1 cellular context compared by ENCODE assay signal in the genomic region with DNA sequence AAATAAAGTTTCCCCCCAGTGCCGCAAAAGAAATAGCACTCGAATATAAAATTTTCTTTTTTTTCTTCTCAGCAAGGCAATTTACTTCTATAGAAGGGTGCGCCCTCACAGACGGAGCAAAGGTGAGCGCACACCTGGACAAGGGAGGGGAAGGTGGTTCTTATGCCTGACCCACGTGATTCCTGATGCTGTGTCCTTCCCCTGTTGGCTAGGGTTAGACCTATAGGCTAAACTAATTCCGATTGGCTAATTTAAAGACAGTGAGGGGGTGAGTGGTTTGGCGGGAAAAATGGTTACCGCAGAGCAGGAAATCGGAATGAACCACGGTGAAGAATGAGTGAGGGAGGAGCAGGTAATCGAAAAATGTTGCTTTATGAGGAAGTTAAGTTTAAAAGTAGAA.
TF ChIP-seq lines count a peak whose summit lies in the region.

No MANE protein-coding gene starts in this region.

TF ChIP-seq in GM23338, 12 proteins besides CTCF, POLR2A, EP300 and RAD21 (continued from another document):
- TF ChIP-seq, protein P1, sequence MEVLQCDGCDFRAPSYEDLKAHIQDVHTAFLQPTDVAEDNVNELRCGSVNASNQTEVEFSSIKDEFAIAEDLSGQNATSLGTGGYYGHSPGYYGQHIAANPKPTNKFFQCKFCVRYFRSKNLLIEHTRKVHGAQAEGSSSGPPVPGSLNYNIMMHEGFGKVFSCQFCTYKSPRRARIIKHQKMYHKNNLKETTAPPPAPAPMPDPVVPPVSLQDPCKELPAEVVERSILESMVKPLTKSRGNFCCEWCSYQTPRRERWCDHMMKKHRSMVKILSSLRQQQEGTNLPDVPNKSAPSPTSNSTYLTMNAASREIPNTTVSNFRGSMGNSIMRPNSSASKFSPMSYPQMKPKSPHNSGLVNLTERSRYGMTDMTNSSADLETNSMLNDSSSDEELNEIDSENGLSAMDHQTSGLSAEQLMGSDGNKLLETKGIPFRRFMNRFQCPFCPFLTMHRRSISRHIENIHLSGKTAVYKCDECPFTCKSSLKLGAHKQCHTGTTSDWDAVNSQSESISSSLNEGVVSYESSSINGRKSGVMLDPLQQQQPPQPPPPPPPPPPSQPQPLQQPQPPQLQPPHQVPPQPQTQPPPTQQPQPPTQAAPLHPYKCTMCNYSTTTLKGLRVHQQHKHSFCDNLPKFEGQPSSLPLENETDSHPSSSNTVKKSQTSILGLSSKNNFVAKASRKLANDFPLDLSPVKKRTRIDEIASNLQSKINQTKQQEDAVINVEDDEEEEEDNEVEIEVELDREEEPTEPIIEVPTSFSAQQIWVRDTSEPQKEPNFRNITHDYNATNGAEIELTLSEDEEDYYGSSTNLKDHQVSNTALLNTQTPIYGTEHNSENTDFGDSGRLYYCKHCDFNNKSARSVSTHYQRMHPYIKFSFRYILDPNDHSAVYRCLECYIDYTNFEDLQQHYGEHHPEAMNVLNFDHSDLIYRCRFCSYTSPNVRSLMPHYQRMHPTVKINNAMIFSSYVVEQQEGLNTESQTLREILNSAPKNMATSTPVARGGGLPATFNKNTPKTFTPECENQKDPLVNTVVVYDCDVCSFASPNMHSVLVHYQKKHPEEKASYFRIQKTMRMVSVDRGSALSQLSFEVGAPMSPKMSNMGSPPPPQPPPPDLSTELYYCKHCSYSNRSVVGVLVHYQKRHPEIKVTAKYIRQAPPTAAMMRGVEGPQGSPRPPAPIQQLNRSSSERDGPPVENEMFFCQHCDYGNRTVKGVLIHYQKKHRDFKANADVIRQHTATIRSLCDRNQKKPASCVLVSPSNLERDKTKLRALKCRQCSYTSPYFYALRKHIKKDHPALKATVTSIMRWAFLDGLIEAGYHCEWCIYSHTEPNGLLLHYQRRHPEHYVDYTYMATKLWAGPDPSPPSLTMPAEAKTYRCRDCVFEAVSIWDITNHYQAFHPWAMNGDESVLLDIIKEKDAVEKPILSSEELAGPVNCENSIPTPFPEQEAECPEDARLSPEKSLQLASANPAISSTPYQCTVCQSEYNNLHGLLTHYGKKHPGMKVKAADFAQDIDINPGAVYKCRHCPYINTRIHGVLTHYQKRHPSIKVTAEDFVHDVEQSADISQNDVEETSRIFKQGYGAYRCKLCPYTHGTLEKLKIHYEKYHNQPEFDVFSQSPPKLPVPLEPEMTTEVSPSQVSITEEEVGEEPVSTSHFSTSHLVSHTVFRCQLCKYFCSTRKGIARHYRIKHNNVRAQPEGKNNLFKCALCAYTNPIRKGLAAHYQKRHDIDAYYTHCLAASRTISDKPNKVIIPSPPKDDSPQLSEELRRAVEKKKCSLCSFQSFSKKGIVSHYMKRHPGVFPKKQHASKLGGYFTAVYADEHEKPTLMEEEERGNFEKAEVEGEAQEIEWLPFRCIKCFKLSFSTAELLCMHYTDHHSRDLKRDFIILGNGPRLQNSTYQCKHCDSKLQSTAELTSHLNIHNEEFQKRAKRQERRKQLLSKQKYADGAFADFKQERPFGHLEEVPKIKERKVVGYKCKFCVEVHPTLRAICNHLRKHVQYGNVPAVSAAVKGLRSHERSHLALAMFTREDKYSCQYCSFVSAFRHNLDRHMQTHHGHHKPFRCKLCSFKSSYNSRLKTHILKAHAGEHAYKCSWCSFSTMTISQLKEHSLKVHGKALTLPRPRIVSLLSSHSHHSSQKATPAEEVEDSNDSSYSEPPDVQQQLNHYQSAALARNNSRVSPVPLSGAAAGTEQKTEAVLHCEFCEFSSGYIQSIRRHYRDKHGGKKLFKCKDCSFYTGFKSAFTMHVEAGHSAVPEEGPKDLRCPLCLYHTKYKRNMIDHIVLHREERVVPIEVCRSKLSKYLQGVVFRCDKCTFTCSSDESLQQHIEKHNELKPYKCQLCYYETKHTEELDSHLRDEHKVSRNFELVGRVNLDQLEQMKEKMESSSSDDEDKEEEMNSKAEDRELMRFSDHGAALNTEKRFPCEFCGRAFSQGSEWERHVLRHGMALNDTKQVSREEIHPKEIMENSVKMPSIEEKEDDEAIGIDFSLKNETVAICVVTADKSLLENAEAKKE (CRISPR knock-in tag; IDR thresholded peaks at IDR 0.05) = no peak
- TF ChIP-seq EZH2 (IDR thresholded peaks at IDR 0.05; ENCODE audit: low read depth, unreplicated experiment) (no peak), NANOG (IDR thresholded peaks at IDR 0.05; ENCODE audit: borderline replicate concordance) (no peak), CREB1 (CRISPR knock-in tag; IDR thresholded peaks at IDR 0.05; ENCODE audit: low read depth) (no peak), EZH2phosphoT487 (IDR thresholded peaks at IDR 0.05; ENCODE audit: unreplicated experiment) (no peak), STAT1 (IDR thresholded peaks at IDR 0.05; ENCODE audit: unreplicated experiment) (no peak)
- TF ChIP-seq, protein P2, sequence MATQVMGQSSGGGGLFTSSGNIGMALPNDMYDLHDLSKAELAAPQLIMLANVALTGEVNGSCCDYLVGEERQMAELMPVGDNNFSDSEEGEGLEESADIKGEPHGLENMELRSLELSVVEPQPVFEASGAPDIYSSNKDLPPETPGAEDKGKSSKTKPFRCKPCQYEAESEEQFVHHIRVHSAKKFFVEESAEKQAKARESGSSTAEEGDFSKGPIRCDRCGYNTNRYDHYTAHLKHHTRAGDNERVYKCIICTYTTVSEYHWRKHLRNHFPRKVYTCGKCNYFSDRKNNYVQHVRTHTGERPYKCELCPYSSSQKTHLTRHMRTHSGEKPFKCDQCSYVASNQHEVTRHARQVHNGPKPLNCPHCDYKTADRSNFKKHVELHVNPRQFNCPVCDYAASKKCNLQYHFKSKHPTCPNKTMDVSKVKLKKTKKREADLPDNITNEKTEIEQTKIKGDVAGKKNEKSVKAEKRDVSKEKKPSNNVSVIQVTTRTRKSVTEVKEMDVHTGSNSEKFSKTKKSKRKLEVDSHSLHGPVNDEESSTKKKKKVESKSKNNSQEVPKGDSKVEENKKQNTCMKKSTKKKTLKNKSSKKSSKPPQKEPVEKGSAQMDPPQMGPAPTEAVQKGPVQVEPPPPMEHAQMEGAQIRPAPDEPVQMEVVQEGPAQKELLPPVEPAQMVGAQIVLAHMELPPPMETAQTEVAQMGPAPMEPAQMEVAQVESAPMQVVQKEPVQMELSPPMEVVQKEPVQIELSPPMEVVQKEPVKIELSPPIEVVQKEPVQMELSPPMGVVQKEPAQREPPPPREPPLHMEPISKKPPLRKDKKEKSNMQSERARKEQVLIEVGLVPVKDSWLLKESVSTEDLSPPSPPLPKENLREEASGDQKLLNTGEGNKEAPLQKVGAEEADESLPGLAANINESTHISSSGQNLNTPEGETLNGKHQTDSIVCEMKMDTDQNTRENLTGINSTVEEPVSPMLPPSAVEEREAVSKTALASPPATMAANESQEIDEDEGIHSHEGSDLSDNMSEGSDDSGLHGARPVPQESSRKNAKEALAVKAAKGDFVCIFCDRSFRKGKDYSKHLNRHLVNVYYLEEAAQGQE (IDR thresholded peaks at IDR 0.05; ENCODE audit: unreplicated experiment) = no peak
- TF ChIP-seq, protein P3, sequence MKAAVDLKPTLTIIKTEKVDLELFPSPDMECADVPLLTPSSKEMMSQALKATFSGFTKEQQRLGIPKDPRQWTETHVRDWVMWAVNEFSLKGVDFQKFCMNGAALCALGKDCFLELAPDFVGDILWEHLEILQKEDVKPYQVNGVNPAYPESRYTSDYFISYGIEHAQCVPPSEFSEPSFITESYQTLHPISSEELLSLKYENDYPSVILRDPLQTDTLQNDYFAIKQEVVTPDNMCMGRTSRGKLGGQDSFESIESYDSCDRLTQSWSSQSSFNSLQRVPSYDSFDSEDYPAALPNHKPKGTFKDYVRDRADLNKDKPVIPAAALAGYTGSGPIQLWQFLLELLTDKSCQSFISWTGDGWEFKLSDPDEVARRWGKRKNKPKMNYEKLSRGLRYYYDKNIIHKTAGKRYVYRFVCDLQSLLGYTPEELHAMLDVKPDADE (IDR thresholded peaks at IDR 0.05) = no peak
TF ChIP-seq in GM23338: peak in this region for 0.
